Comparison of ENCODE assay signal across 8 cellular contexts in genomic region chr22:37904572-37905533, GRCh38. TPM values are rescaled to one million over a fixed set of nuclear protein-coding genes. Genes with fewer than 3 reads are reported as not detected.
DNase-seq lines count a peak whose midpoint lies in the region; ATAC-seq and TF ChIP-seq lines count a peak whose summit lies in the region.

No MANE protein-coding gene starts in this region.

- peak overlapping the region; percentile 83 to 85 for H3K4me3 Mint-ChIP-seq in stimulated activated naive CD8-positive, alpha-beta T cell treated with anti-CD3 and anti-CD28 coated beads, Interleukin-15, amount 100 ng/mL, for 72 hours

- TF ChIP-seq CTCF in cardiac fibroblast (IDR thresholded peaks at IDR 0.05; ENCODE audit: low read depth, low read length), result no peak

- DNase-seq in NCI-H1694 treated with DMSO at 0.1 percent for 48 hours (lab: John Stamatoyannopoulos, UW), result peak; percentile 13
- no peak for DNase-seq in NCI-H1694 (lab: John Stamatoyannopoulos, UW)
- no peak for DNase-seq in NT2/D1 (ENCODE audit: low read depth, low spot score)
- peak; percentile 94 to 100 for DNase-seq in cardiac fibroblast (ENCODE audit: low read depth in 2 of 2)
- DNase-seq in kidney tubule cell (ENCODE audit: low spot score), result peak; percentile 97
- DNase-seq in stimulated activated naive CD8-positive, alpha-beta T cell treated with anti-CD3 and anti-CD28 coated beads, Interleukin-15, amount 100 ng/mL, for 72 hours, result peak; percentile 10 to 34
- no peak for DNase-seq in SHP77 (lab: John Stamatoyannopoulos, UW)
- DNase-seq in HT-29 (ENCODE audit: low spot score), result no peak

- peaks cover 12% of the 10 kb centered on the region for H3K36me3 ChIP-seq in NT2/D1 (ENCODE audit: insufficient read depth, insufficient read length, low read length)

- no peaks in the 10 kb centered on the region for H3K27me3 Mint-ChIP-seq in stimulated activated naive CD8-positive, alpha-beta T cell treated with anti-CD3 and anti-CD28 coated beads, Interleukin-15, amount 100 ng/mL, for 72 hours

- peak overlapping the region; percentile 91 to 94 for H3K27ac Mint-ChIP-seq in stimulated activated naive CD8-positive, alpha-beta T cell treated with anti-CD3 and anti-CD28 coated beads, Interleukin-15, amount 100 ng/mL, for 72 hours

- peak overlapping the region; percentile 88 for H3K9ac ChIP-seq in NT2/D1 (ENCODE audit: insufficient read length, low read depth)

- peaks cover 9% of the 10 kb centered on the region for H3K4me1 ChIP-seq in NT2/D1 (ENCODE audit: insufficient read depth, insufficient read length)

- no peaks in the 10 kb centered on the region for H3K27me3 ChIP-seq in NT2/D1 (ENCODE audit: insufficient read depth, insufficient read length)

- peaks cover 25% of the 10 kb centered on the region for H3K4me1 Mint-ChIP-seq in stimulated activated naive CD8-positive, alpha-beta T cell treated with anti-CD3 and anti-CD28 coated beads, Interleukin-15, amount 100 ng/mL, for 72 hours

- H3K9me3 Mint-ChIP-seq in stimulated activated naive CD8-positive, alpha-beta T cell treated with anti-CD3 and anti-CD28 coated beads, Interleukin-15, amount 100 ng/mL, for 72 hours, result no peaks in the 10 kb centered on the region

- H3K4me3 ChIP-seq in NT2/D1 (ENCODE audit: insufficient read length, low read depth) (peak overlapping the region; percentile 66), cardiac fibroblast (replicated peaks in 1 of 2; ENCODE audit: low read depth in 2 of 2, low read length in 2 of 2) (peak overlapping the region; percentile 40 to 66)

- peak; percentile 32 for ATAC-seq in stimulated activated naive CD8-positive, alpha-beta T cell treated with anti-CD3 and anti-CD28 coated beads, Interleukin-15, amount 100 ng/mL, for 72 hours

- H3K9me3 ChIP-seq in NT2/D1 (ENCODE audit: insufficient read depth, low read length), result no peaks in the 10 kb centered on the region

RNA-seq across cellular contexts. Expression of gene MICALL1, which starts 1.2 kb away (rescaled TPM):
- 23.7 and 25.7 TPM in 2 replicates for total RNA-seq in HT-29 (2014; rRNA removed; shearing (Covaris generic))

RNA-seq across cellular contexts. Expression of gene C22orf23, which starts 48.5 kb away (rescaled TPM):
- not detected in 2 replicates for total RNA-seq in HT-29 (2014; rRNA removed; shearing (Covaris generic))

RNA-seq across cellular contexts. Expression of gene POLR2F, which starts 48.6 kb away (rescaled TPM):
- total RNA-seq in HT-29 (2014; rRNA removed; shearing (Covaris generic)), result 122 and 144 TPM in 2 replicates

RNA-seq across cellular contexts. Expression of gene EIF3L, which starts 55.6 kb away (rescaled TPM):
- 219 and 230 TPM in 2 replicates for total RNA-seq in HT-29 (2014; rRNA removed; shearing (Covaris generic))

Comparison
In these comparisons a context has a peak if more than half of its experiments do, and no peak if none do; other contexts are left out.
1. DNase-seq: peak in NCI-H1694 treated with DMSO at 0.1 percent for 48 hours (single experiment), cardiac fibroblast (2 of 2), kidney tubule cell (single experiment) and stimulated activated naive CD8-positive, alpha-beta T cell treated with anti-CD3 and anti-CD28 coated beads, Interleukin-15, amount 100 ng/mL, for 72 hours (2 of 2); none in NCI-H1694 (single experiment), NT2/D1 (single experiment), SHP77 (0 of 2) and HT-29 (single experiment).